Comparison of ENCODE assay signal across 1 cellular context in genomic region chr7:109868215-109868614, GRCh38.
TF ChIP-seq lines count a peak whose summit lies in the region.

No MANE protein-coding gene starts in this region.

TF ChIP-seq in GM23338, 12 proteins besides CTCF, POLR2A, EP300 and RAD21 (continued from another document):
- no peak for TF ChIP-seq ZNF462 (CRISPR knock-in tag; IDR thresholded peaks at IDR 0.05)
- TF ChIP-seq STAT1 (IDR thresholded peaks at IDR 0.05; ENCODE audit: unreplicated experiment): no peak
- TF ChIP-seq, protein P1, sequence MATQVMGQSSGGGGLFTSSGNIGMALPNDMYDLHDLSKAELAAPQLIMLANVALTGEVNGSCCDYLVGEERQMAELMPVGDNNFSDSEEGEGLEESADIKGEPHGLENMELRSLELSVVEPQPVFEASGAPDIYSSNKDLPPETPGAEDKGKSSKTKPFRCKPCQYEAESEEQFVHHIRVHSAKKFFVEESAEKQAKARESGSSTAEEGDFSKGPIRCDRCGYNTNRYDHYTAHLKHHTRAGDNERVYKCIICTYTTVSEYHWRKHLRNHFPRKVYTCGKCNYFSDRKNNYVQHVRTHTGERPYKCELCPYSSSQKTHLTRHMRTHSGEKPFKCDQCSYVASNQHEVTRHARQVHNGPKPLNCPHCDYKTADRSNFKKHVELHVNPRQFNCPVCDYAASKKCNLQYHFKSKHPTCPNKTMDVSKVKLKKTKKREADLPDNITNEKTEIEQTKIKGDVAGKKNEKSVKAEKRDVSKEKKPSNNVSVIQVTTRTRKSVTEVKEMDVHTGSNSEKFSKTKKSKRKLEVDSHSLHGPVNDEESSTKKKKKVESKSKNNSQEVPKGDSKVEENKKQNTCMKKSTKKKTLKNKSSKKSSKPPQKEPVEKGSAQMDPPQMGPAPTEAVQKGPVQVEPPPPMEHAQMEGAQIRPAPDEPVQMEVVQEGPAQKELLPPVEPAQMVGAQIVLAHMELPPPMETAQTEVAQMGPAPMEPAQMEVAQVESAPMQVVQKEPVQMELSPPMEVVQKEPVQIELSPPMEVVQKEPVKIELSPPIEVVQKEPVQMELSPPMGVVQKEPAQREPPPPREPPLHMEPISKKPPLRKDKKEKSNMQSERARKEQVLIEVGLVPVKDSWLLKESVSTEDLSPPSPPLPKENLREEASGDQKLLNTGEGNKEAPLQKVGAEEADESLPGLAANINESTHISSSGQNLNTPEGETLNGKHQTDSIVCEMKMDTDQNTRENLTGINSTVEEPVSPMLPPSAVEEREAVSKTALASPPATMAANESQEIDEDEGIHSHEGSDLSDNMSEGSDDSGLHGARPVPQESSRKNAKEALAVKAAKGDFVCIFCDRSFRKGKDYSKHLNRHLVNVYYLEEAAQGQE (IDR thresholded peaks at IDR 0.05; ENCODE audit: unreplicated experiment): no peak
- TF ChIP-seq NANOG (IDR thresholded peaks at IDR 0.05; ENCODE audit: borderline replicate concordance): no peak
- TF ChIP-seq EZH2phosphoT487 (IDR thresholded peaks at IDR 0.05; ENCODE audit: unreplicated experiment): no peak
- TF ChIP-seq ZNF331 (CRISPR knock-in tag; IDR thresholded peaks at IDR 0.05; ENCODE audit: low read depth): no peak
